Comparison of ENCODE assay signal across 8 cellular contexts in genomic region chr1:2229921-2230700, GRCh38. TPM values are rescaled to one million over a fixed set of nuclear protein-coding genes. Genes with fewer than 3 reads are reported as not detected.
DNase-seq lines count a peak whose midpoint lies in the region; ATAC-seq and TF ChIP-seq lines count a peak whose summit lies in the region.

No MANE protein-coding gene starts in this region.

- H3K9me2 ChIP-seq in HCT116 (ENCODE audit: insufficient read depth) = no peaks in the 10 kb centered on the region

- H3K4me3 Mint-ChIP-seq in neural crest cell = peak overlapping the region; percentile 97

- TF ChIP-seq CTCF in HCT116 (IDR thresholded peaks at IDR 0.05 in 2 of 3, conservative IDR thresholded peaks at IDR 0.05 in 1 of 3; ENCODE audit: borderline replicate concordance in 1 of 3, insufficient read depth in 1 of 3, low read depth in 2 of 3, low read length in 2 of 3) (no peak), fibroblast of lung (conservative IDR thresholded peaks at IDR 0.05 in 1 of 2, IDR thresholded peaks at IDR 0.05 in 1 of 2; ENCODE audit: low read depth in 1 of 2, low read length in 2 of 2) (no peak), neural crest cell (conservative IDR thresholded peaks at IDR 0.05) (no peak)

- no peak for TF ChIP-seq POLR2A in HCT116 (IDR thresholded peaks at IDR 0.05; ENCODE audit: borderline replicate concordance, extremely low read depth, insufficient read depth, insufficient read length)

- H3K9ac ChIP-seq in HCT116 (ENCODE audit: low read length) (peak overlapping the region; percentile 65), fibroblast of lung (ENCODE audit: insufficient read depth, low read length) (peak overlapping the region; percentile 87)

- H3K79me2 ChIP-seq in HCT116 (ENCODE audit: insufficient read depth, low read length) (peaks cover 65% of the 10 kb centered on the region), fibroblast of lung (ENCODE audit: control insufficient read depth, insufficient read depth, low read length) (peaks cover 63% of the 10 kb centered on the region)

- RAD21 ChIA-PET in HCT116 (lab: Charles Lee; ENCODE audit: low non-redundant PET in 1 of 2, low total read pairs in 2 of 2, uncharacterized antibody in 2 of 2, unreplicated experiment in 2 of 2) = no interaction called here

- TF ChIP-seq RAD21 in HCT116 (IDR thresholded peaks at IDR 0.05; ENCODE audit: low read depth) = no peak

- peak overlapping the region; percentile 95 for H3K4me2 ChIP-seq in HCT116 (ENCODE audit: low read length)
- peak overlapping the region; percentile 99 for H3K4me2 ChIP-seq in fibroblast of lung (ENCODE audit: extremely low read depth, insufficient read depth, low read length)

- peak overlapping the region; percentile 89 for H3K27ac Mint-ChIP-seq in neural crest cell (ENCODE audit: unreplicated experiment)

- intact Hi-C loops in HCT116 (cut with micrococcal nuclease) = loop anchor here (5.0 kb wide), 1 partner anchor 33 kb away; no protein-coding TSS in a partner anchor

- CTCF ChIA-PET in HCT116 (lab: Charles Lee) = no interaction called here

- no peaks in the 10 kb centered on the region for H3K36me3 Mint-ChIP-seq in neural crest cell (ENCODE audit: low read depth)

- POLR2A ChIA-PET in HCT116 (lab: Charles Lee) = interaction anchor here (1.3 kb wide), 1 partner anchor 9 kb away, joined by 3 read pairs; no protein-coding TSS in a partner anchor

- no peaks in the 10 kb centered on the region for H3K9me3 Mint-ChIP-seq in neural crest cell

- H3K36me3 ChIP-seq in HCT116 (ENCODE audit: control insufficient read depth in 1 of 2, insufficient read depth in 2 of 2, low read length in 2 of 2) (peaks cover 0 to 3% of the 10 kb centered on the region in 2 experiments; a peak in 1 of 4 replicates), fibroblast of lung (ENCODE audit: control insufficient read depth, insufficient read depth, low read length) (peaks cover 9% of the 10 kb centered on the region)

- H3K27me3 ChIP-seq in HCT116 (ENCODE audit: insufficient read depth, low read length) = no peaks in the 10 kb centered on the region
- no peaks in the 10 kb centered on the region for H3K27me3 ChIP-seq in fibroblast of lung (ENCODE audit: control insufficient read depth, insufficient read depth, low read length)

- DNase-seq in HCT116 (ENCODE audit: low read depth, low spot score) (no peak), UCSD-AML1 (lab: John Stamatoyannopoulos, UW; ENCODE audit: unreplicated experiment) (peak; percentile 30), fibroblast of lung (ENCODE audit: low read depth in 2 of 2) (peak; percentile 50 to 65), neural crest cell (ENCODE audit: low read depth, low spot score) (no peak), GF-D8 (lab: John Stamatoyannopoulos, UW) (no peak)

- no peaks in the 10 kb centered on the region for H3K9me3 ChIP-seq in HCT116 (ENCODE audit: control insufficient read depth in 1 of 2, insufficient read depth in 1 of 2, low read depth in 1 of 2, low read length in 2 of 2)
- H3K9me3 ChIP-seq in fibroblast of lung (ENCODE audit: control insufficient read depth, insufficient read depth, low read depth, low read length) = no peaks in the 10 kb centered on the region

- H3K27ac ChIP-seq in HCT116 (ENCODE audit: low read depth, low read length) = peak overlapping the region; percentile 63
- peak overlapping the region; percentile 86 for H3K27ac ChIP-seq in fibroblast of lung (ENCODE audit: insufficient read depth, low read length)

- ATAC-seq in HCT116 = no peak
- ATAC-seq in GM19452 (IDR thresholded peaks at IDR 0.05; ENCODE audit: unreplicated experiment) = no peak
- no peak for ATAC-seq in GM19455 (IDR thresholded peaks at IDR 0.05; ENCODE audit: unreplicated experiment)
- no peak for ATAC-seq in GM21737 (IDR thresholded peaks at IDR 0.05; ENCODE audit: unreplicated experiment)

- H4K20me1 ChIP-seq in HCT116 (ENCODE audit: insufficient read depth) (peaks cover 28% of the 10 kb centered on the region; the same call in 1 of the 2 replicates), fibroblast of lung (ENCODE audit: control insufficient read depth, extremely low read depth, insufficient read depth, low read length) (peaks cover 4% of the 10 kb centered on the region)

- H3K4me3 ChIP-seq in HCT116 (replicated peaks in 1 of 2; ENCODE audit: low read depth in 1 of 2, low read length in 2 of 2) (peak overlapping the region; percentile 54 to 67), fibroblast of lung (replicated peaks in 1 of 4; ENCODE audit: control extremely low read depth in 1 of 4, insufficient read depth in 1 of 4, low read depth in 3 of 4, low read length in 4 of 4) (peak overlapping the region; percentile 69 to 90 (median 79))

- H3K4me1 ChIP-seq in HCT116 (ENCODE audit: control insufficient read depth in 1 of 2, insufficient read depth in 2 of 2, low read length in 2 of 2) = peaks cover 23 to 37% of the 10 kb centered on the region in 2 experiments
- peaks cover 23% of the 10 kb centered on the region for H3K4me1 ChIP-seq in fibroblast of lung (ENCODE audit: control insufficient read depth, extremely low read depth, insufficient read depth, low read length)

- no peaks in the 10 kb centered on the region for H3K27me3 Mint-ChIP-seq in neural crest cell (ENCODE audit: low read depth)

- peaks cover 54% of the 10 kb centered on the region for H3K4me1 Mint-ChIP-seq in neural crest cell

- H2AFZ ChIP-seq in HCT116 (ENCODE audit: low read depth, low read length, poor library complexity, severe bottlenecking) (no peak overlapping the region), fibroblast of lung (ENCODE audit: low read length) (no peak overlapping the region)

- TSS peak; percentile 41 for BruUV-seq in HCT116 (replicated peaks; lab: Mats Ljungman, UMichigan)

TF ChIP-seq in HCT116, 20 proteins besides CTCF, POLR2A, EP300 and RAD21:
- TF ChIP-seq ATF3 (IDR thresholded peaks at IDR 0.05) (no peak), EZH2phosphoT487 (IDR thresholded peaks at IDR 0.05; ENCODE audit: borderline replicate concordance) (no peak), SIN3A (IDR thresholded peaks at IDR 0.05; ENCODE audit: low read depth) (no peak), TCF7L2 (IDR thresholded peaks at IDR 0.05; ENCODE audit: borderline replicate concordance, extremely low read depth, insufficient read depth, insufficient read length) (no peak), CEBPB (IDR thresholded peaks at IDR 0.05; ENCODE audit: low read depth) (no peak), YY1 (IDR thresholded peaks at IDR 0.05; ENCODE audit: extremely low read depth, insufficient replicate concordance, low read depth, low read length) (no peak), POLR2AphosphoS5 (IDR thresholded peaks at IDR 0.05; ENCODE audit: low read depth, low read length) (no peak)

RNA-seq across cellular contexts. Expression of gene SKI, which starts 2.0 kb away (rescaled TPM):
- total RNA-seq in HCT116 (2021; ENCODE audit: unreplicated experiment) (56.2 TPM), fibroblast of lung (18.0 and 21.8 TPM in 2 replicates), neural crest cell (58.9 and 62.0 TPM in 2 replicates)
- 16.0 and 16.1 TPM in 2 replicates for polyA plus RNA-seq in HCT116 (2012)
- 11.6 and 18.3 TPM in 2 replicates for polyA plus RNA-seq in fibroblast of lung
- polyA plus RNA-seq in fibroblast of lung (2012) = 30.8 and 38.0 TPM in 2 replicates
- 18.0 and 19.2 TPM in 2 replicates for polyA minus RNA-seq in fibroblast of lung (ENCODE audit: low replicate concordance)

RNA-seq across cellular contexts. Expression of gene FAAP20, which starts 35.5 kb away (rescaled TPM):
- total RNA-seq in HCT116 (2021; ENCODE audit: unreplicated experiment) = 112 TPM
- 50.0 and 53.3 TPM in 2 replicates for polyA plus RNA-seq in HCT116 (2012)
- total RNA-seq in fibroblast of lung = 21.5 and 23.1 TPM in 2 replicates
- 8.2 and 9.7 TPM in 2 replicates for polyA plus RNA-seq in fibroblast of lung
- 39.4 and 46.3 TPM in 2 replicates for polyA plus RNA-seq in fibroblast of lung (2012)
- 6.5 and 10.0 TPM in 2 replicates for polyA minus RNA-seq in fibroblast of lung (ENCODE audit: low replicate concordance)
- total RNA-seq in neural crest cell = 80.9 and 93.7 TPM in 2 replicates

Comparison
In these comparisons a context has a peak if more than half of its experiments do, and no peak if none do; other contexts are left out.
1. DNase-seq: peak in UCSD-AML1 (single experiment) and fibroblast of lung (2 of 2); none in HCT116 (single experiment), neural crest cell (single experiment) and GF-D8 (single experiment).